8 cellular contexts compared by ENCODE assay signal in genomic region chr6:16758163-16758975, GRCh38. TPM values are rescaled to one million over a fixed set of nuclear protein-coding genes. Genes with fewer than 3 reads are reported as not detected.
DNase-seq lines count a peak whose midpoint lies in the region; ATAC-seq and TF ChIP-seq lines count a peak whose summit lies in the region.

No MANE protein-coding gene starts in this region.

- H3K36me3 ChIP-seq in DND-41 (ENCODE audit: insufficient read depth, low read length) (no peaks in the 10 kb centered on the region), body of pancreas (replicated peaks in 1 of 2; ENCODE audit: insufficient read depth in 1 of 2, low read depth in 2 of 2) (no peaks in the 10 kb centered on the region), lung (ENCODE audit: control insufficient read depth in 2 of 2, insufficient read depth in 2 of 2, low read length in 2 of 2) (no peaks in the 10 kb centered on the region), urinary bladder (ENCODE audit: insufficient read depth) (no peaks in the 10 kb centered on the region)

- no peaks in the 10 kb centered on the region for H3K79me2 ChIP-seq in DND-41 (ENCODE audit: insufficient read depth, low read length)

- H2AFZ ChIP-seq in DND-41 (ENCODE audit: low read depth, low read length), result no peak overlapping the region

- intact Hi-C loops in body of pancreas (cut with DNase I), result loop anchor here (5.0 kb wide), 1 partner anchor 421 kb away; no protein-coding TSS in a partner anchor

- peaks cover 5% of the 10 kb centered on the region; the same call in 1 of the 2 replicates for H4K20me1 ChIP-seq in DND-41 (ENCODE audit: insufficient read depth, low read length)

- H3K9me3 ChIP-seq in DND-41 (ENCODE audit: insufficient read depth, low read length, severe bottlenecking) (no peaks in the 10 kb centered on the region), body of pancreas (no peaks in the 10 kb centered on the region), lung (ENCODE audit: control insufficient read depth in 2 of 2, insufficient read depth in 1 of 2, low read length in 1 of 2) (no peaks in the 10 kb centered on the region)

- H3K27ac ChIP-seq in DND-41 (ENCODE audit: low read length) (no peak overlapping the region), body of pancreas (peak overlapping the region in 3 of 4 donors; percentile 93 to 99 (median 97)), lung (ENCODE audit: low read depth in 1 of 2, low read length in 1 of 2) (peak overlapping the region; percentile 48 to 100), urinary bladder (ENCODE audit: low read depth) (no peak overlapping the region)

- WGBS in body of pancreas, 2 donors, result 38 to 39% methylated on average over 9 of the region's 9 CpGs
- 45 to 48% methylated on average over 9 of the region's 9 CpGs for WGBS in lung, 2 donors
- 30% methylated on average over 9 of the region's 9 CpGs for WGBS in urinary bladder

- peaks cover 52% of the 10 kb centered on the region for H3K27me3 ChIP-seq in DND-41 (ENCODE audit: insufficient read depth, low read length, poor library complexity)
- H3K27me3 ChIP-seq in body of pancreas, result no peaks in the 10 kb centered on the region
- H3K27me3 ChIP-seq in lung (ENCODE audit: control insufficient read depth, insufficient read depth), result no peaks in the 10 kb centered on the region

- DNase-seq in DND-41, result no peak
- DNase-seq in NCI-H1105 treated with DMSO at 0.1 percent for 48 hours (lab: John Stamatoyannopoulos, UW), result peak; percentile 87
- peak in 1 of 4 donors; percentile 26 for DNase-seq in body of pancreas
- no peak for DNase-seq in lung (ENCODE audit: low spot score)
- DNase-seq in DMS153 treated with DMSO at 0.1 percent for 48 hours (lab: John Stamatoyannopoulos, UW; ENCODE audit: unreplicated experiment), result no peak
- no peak for DNase-seq in activated naive CD4-positive, alpha-beta T cell treated with Interleukin-2 at 50 U/mL for 16 hours

- no peak overlapping the region for H3K9ac ChIP-seq in DND-41 (ENCODE audit: low read depth, low read length)

- no peak for TF ChIP-seq POLR2A in body of pancreas (IDR thresholded peaks at IDR 0.05)

- no peak overlapping the region for H3K4me3 ChIP-seq in DND-41 (ENCODE audit: low read depth in 1 of 2, low read length in 2 of 2)
- no peak overlapping the region for H3K4me3 ChIP-seq in body of pancreas
- no peak overlapping the region for H3K4me3 ChIP-seq in lung
- H3K4me3 ChIP-seq in urinary bladder (ENCODE audit: low read depth, low read length), result peak overlapping the region; percentile 99

- ATAC-seq in DND-41 (ENCODE audit: insufficient read depth, low read depth) (no peak), body of pancreas (no peak), lung (ENCODE audit: insufficient read depth, low FRiP score) (no peak), GM18520 (IDR thresholded peaks at IDR 0.05; ENCODE audit: unreplicated experiment) (no peak)

- peak overlapping the region; percentile 80; the same call in 1 of the 2 replicates for H3K4me2 ChIP-seq in DND-41 (ENCODE audit: insufficient read depth, low read length)

- H3K4me1 ChIP-seq in DND-41 (ENCODE audit: insufficient read depth, low read length) (peaks cover 30% of the 10 kb centered on the region), body of pancreas (peaks cover 26% of the 10 kb centered on the region), lung (ENCODE audit: control insufficient read depth in 2 of 2, insufficient read depth in 2 of 2, low read length in 2 of 2) (peaks cover 0 to 12% of the 10 kb centered on the region in 2 donors), urinary bladder (ENCODE audit: insufficient read depth) (peaks cover 1% of the 10 kb centered on the region)

- TF ChIP-seq CTCF in DND-41 (IDR thresholded peaks at IDR 0.05; ENCODE audit: borderline replicate concordance, extremely low read depth, low read length, poor library complexity, severe bottlenecking), result no peak
- TF ChIP-seq CTCF in body of pancreas (IDR thresholded peaks at IDR 0.05), result no peak
- no peak for TF ChIP-seq CTCF in lung (IDR thresholded peaks at IDR 0.05; ENCODE audit: control extremely low read depth, extremely low read depth)

RNA-seq across cellular contexts. Expression of gene ATXN1, which starts 2.9 kb away (rescaled TPM):
- total RNA-seq in body of pancreas (10 to 100 TPM; 24.6 to 24.7 TPM), lung (100 to 1,000 TPM in 1 of 2 donors, 10 to 100 TPM in 1; 58.2 to 108 TPM), urinary bladder (137 TPM)
- polyA plus RNA-seq in lung (10 to 100 TPM in 1 of 2 donors, 1 to 10 TPM in 1; 9.7 to 11.6 TPM), urinary bladder (15.8 TPM)

Comparison
In these comparisons a context has a peak if more than half of its experiments do, and no peak if none do; other contexts are left out.
1. H3K27ac ChIP-seq: peak in body of pancreas (3 of 4) and lung (2 of 2); none in DND-41 (single experiment) and urinary bladder (single experiment).